Comparison of ENCODE assay signal across 16 cellular contexts in the genomic region with DNA sequence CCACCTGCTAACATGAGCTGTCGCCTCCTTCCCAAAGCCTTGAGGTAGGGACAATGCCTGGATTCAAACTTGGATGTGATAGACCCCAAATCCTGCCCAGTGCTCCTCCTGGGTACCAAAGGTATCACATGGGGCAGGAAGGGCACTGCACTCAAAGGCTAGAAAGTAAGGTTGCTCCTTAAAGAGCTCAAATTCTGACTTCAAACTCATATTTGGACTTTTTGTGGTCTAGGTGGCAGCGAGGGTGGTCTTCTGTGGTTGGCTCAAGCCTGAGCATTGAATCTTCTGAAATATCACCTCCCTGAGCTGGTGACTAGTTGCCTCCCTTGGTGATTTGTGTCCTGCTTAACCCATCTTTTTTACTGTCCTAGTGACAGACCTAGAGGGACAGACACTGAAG. TPM values are rescaled to one million over a fixed set of nuclear protein-coding genes. Genes with fewer than 3 reads are reported as not detected.
A peak's percentile ranks its signal among the peaks of the same experiment; 100 is the strongest.
DNase-seq lines count a peak whose midpoint lies in the region; ATAC-seq and TF ChIP-seq lines count a peak whose summit lies in the region.
"Had no signal": no experiment of that assay in that cellular context is flagged by ENCODE, and none has a peak within 500 bp of the region (broad histone marks: within the 10 kb centered on the region; RNA-seq: fewer than 3 reads in every experiment).

No MANE protein-coding gene starts in this region.

- H3K27me3 Mint-ChIP-seq in activated naive CD8-positive, alpha-beta T cell treated with anti-CD3 and anti-CD28 coated beads, Interleukin-2, amount 50 U/mL, for 24 hours: no peaks in the 10 kb centered on the region
- H3K27me3 Mint-ChIP-seq in activated naive CD8-positive, alpha-beta T cell treated with anti-CD3 and anti-CD28 coated beads for 36 hours: no peaks in the 10 kb centered on the region
- H3K27me3 Mint-ChIP-seq in endodermal cell (ENCODE audit: insufficient read depth) (peaks cover 2% of the 10 kb centered on the region), type B pancreatic cell (peaks cover 16% of the 10 kb centered on the region)
- H3K27me3 Mint-ChIP-seq: CD4-positive, alpha-beta memory T cell had no signal

- no peak for TF ChIP-seq CTCF in endodermal cell (conservative IDR thresholded peaks at IDR 0.05)
- no peak for TF ChIP-seq CTCF in type B pancreatic cell (conservative IDR thresholded peaks at IDR 0.05)

- H3K27me3 ChIP-seq in endodermal cell (ENCODE audit: control insufficient read depth, insufficient read depth, low read length, poor library complexity, severe bottlenecking): no peaks in the 10 kb centered on the region
- H3K27me3 ChIP-seq: BE2C had no signal

- DNase-seq in activated naive CD8-positive, alpha-beta T cell treated with anti-CD3 and anti-CD28 coated beads, Interleukin-2, amount 50 U/mL, for 24 hours: no peak
- DNase-seq in activated naive CD8-positive, alpha-beta T cell treated with anti-CD3 and anti-CD28 coated beads for 36 hours: no peak
- peak; percentile 28 for DNase-seq in endodermal cell
- peak; percentile 24 for DNase-seq in type B pancreatic cell (ENCODE audit: extremely low spot score, unreplicated experiment)
- no peak for DNase-seq in NCI-H2107 treated with DMSO at 0.1 percent for 48 hours (lab: John Stamatoyannopoulos, UW; ENCODE audit: unreplicated experiment)
- DNase-seq: BE2C; CD4-positive, alpha-beta memory T cell; DND-41; GDM1 had no signal

- H3K4me3 ChIP-seq in endodermal cell (ENCODE audit: low read length): no peak overlapping the region
- H3K4me3 ChIP-seq: A549 had no signal

- H3K4me3 Mint-ChIP-seq in activated naive CD8-positive, alpha-beta T cell treated with anti-CD3 and anti-CD28 coated beads, Interleukin-2, amount 50 U/mL, for 24 hours: no peak overlapping the region
- no peak overlapping the region for H3K4me3 Mint-ChIP-seq in activated naive CD8-positive, alpha-beta T cell treated with anti-CD3 and anti-CD28 coated beads for 36 hours
- H3K4me3 Mint-ChIP-seq in endodermal cell: no peak overlapping the region
- H3K4me3 Mint-ChIP-seq in type B pancreatic cell: no peak overlapping the region
- H3K4me3 Mint-ChIP-seq: CD4-positive, alpha-beta memory T cell had no signal

- no peak overlapping the region for H3K9ac ChIP-seq in endodermal cell (ENCODE audit: extremely low read depth, low read length, poor library complexity, severe bottlenecking)

- H3K9me3 ChIP-seq in endodermal cell (ENCODE audit: control insufficient read depth, low read length): no peaks in the 10 kb centered on the region
- H3K9me3 ChIP-seq: A549, BE2C had no signal

- no peak overlapping the region for H3K27ac Mint-ChIP-seq in activated naive CD8-positive, alpha-beta T cell treated with anti-CD3 and anti-CD28 coated beads, Interleukin-2, amount 50 U/mL, for 24 hours
- H3K27ac Mint-ChIP-seq in activated naive CD8-positive, alpha-beta T cell treated with anti-CD3 and anti-CD28 coated beads for 36 hours: no peak overlapping the region
- H3K27ac Mint-ChIP-seq in endodermal cell (no peak overlapping the region), type B pancreatic cell (no peak overlapping the region)
- H3K27ac Mint-ChIP-seq: CD4-positive, alpha-beta memory T cell had no signal

- no peaks in the 10 kb centered on the region for H3K9me3 Mint-ChIP-seq in activated naive CD8-positive, alpha-beta T cell treated with anti-CD3 and anti-CD28 coated beads, Interleukin-2, amount 50 U/mL, for 24 hours
- no peaks in the 10 kb centered on the region for H3K9me3 Mint-ChIP-seq in activated naive CD8-positive, alpha-beta T cell treated with anti-CD3 and anti-CD28 coated beads for 36 hours
- no peaks in the 10 kb centered on the region for H3K9me3 Mint-ChIP-seq in endodermal cell
- no peaks in the 10 kb centered on the region for H3K9me3 Mint-ChIP-seq in type B pancreatic cell
- H3K9me3 Mint-ChIP-seq: CD4-positive, alpha-beta memory T cell had no signal

- H3K36me3 ChIP-seq in endodermal cell (ENCODE audit: control insufficient read depth, insufficient read depth, low read length): no peaks in the 10 kb centered on the region
- H3K36me3 ChIP-seq: BE2C had no signal

- WGBS in endodermal cell (ENCODE audit: insufficient coverage in 1 of 2, insufficient read length in 1 of 2), 2 experiments: 90 to 100% methylated on average over 2 of the region's 2 CpGs

- H3K4me1 ChIP-seq in endodermal cell (ENCODE audit: control insufficient read depth, insufficient read depth, low read length): peaks cover 4% of the 10 kb centered on the region
- H3K4me1 ChIP-seq: BE2C had no signal

- peaks cover 9% of the 10 kb centered on the region for H3K4me1 Mint-ChIP-seq in activated naive CD8-positive, alpha-beta T cell treated with anti-CD3 and anti-CD28 coated beads, Interleukin-2, amount 50 U/mL, for 24 hours
- peaks cover 20% of the 10 kb centered on the region for H3K4me1 Mint-ChIP-seq in activated naive CD8-positive, alpha-beta T cell treated with anti-CD3 and anti-CD28 coated beads for 36 hours
- H3K4me1 Mint-ChIP-seq in endodermal cell (peaks cover 16% of the 10 kb centered on the region), type B pancreatic cell (ENCODE audit: unreplicated experiment) (peaks cover 10% of the 10 kb centered on the region)

- ATAC-seq in activated naive CD8-positive, alpha-beta T cell treated with anti-CD3 and anti-CD28 coated beads, Interleukin-2, amount 50 U/mL, for 24 hours: peak; percentile 37
- ATAC-seq in HG02870 (IDR thresholded peaks at IDR 0.05; ENCODE audit: unreplicated experiment): peak; percentile 2
- no peak for ATAC-seq in HG03439 (IDR thresholded peaks at IDR 0.05; ENCODE audit: unreplicated experiment)
- ATAC-seq: A549, HCT116 had no signal

- H3K36me3 Mint-ChIP-seq in activated naive CD8-positive, alpha-beta T cell treated with anti-CD3 and anti-CD28 coated beads, Interleukin-2, amount 50 U/mL, for 24 hours (ENCODE audit: low read depth): no peaks in the 10 kb centered on the region
- no peaks in the 10 kb centered on the region for H3K36me3 Mint-ChIP-seq in activated naive CD8-positive, alpha-beta T cell treated with anti-CD3 and anti-CD28 coated beads for 36 hours
- no peaks in the 10 kb centered on the region for H3K36me3 Mint-ChIP-seq in endodermal cell (ENCODE audit: low read depth)
- H3K36me3 Mint-ChIP-seq in type B pancreatic cell: no peaks in the 10 kb centered on the region
- H3K36me3 Mint-ChIP-seq: CD4-positive, alpha-beta memory T cell had no signal

- H3K27ac ChIP-seq in endodermal cell (ENCODE audit: low read depth, low read length): no peak overlapping the region
- H3K27ac ChIP-seq: A549, C4-2B had no signal

RNA-seq across cellular contexts. Expression of a gene that starts 8.3 kb away (rescaled TPM):
- total RNA-seq in activated naive CD8-positive, alpha-beta T cell treated with anti-CD3 and anti-CD28 coated beads for 36 hours: under 1 TPM; 0.35 to 0.68 TPM
- 1 to 10 TPM in 1 of 2 donors, under 1 TPM in 1; 0.73 to 1.6 TPM for total RNA-seq in endodermal cell
- polyA plus RNA-seq in endodermal cell (2013, experiment 1 of 2): 2.6 TPM
- polyA plus RNA-seq in endodermal cell (2013, experiment 2 of 2): 4.6 TPM
- 10.5 and 19.3 TPM in 2 replicates for total RNA-seq in type B pancreatic cell (ENCODE audit: low replicate concordance)

RNA-seq across cellular contexts. Expression of a gene that starts 12.5 kb away (rescaled TPM):
- total RNA-seq in activated naive CD8-positive, alpha-beta T cell treated with anti-CD3 and anti-CD28 coated beads for 36 hours: 1 to 10 TPM; 1.1 to 1.3 TPM
- total RNA-seq in endodermal cell (1 to 10 TPM; 2.6 to 3.4 TPM), type B pancreatic cell (ENCODE audit: low replicate concordance) (24.5 and 43.0 TPM in 2 replicates)
- polyA plus RNA-seq in endodermal cell (2013, experiment 1 of 2): 6.4 TPM
- polyA plus RNA-seq in endodermal cell (2013, experiment 2 of 2): 4.8 TPM

RNA-seq across cellular contexts. Expression of a gene that starts 34.6 kb away (rescaled TPM):
- total RNA-seq in activated naive CD8-positive, alpha-beta T cell treated with anti-CD3 and anti-CD28 coated beads for 36 hours: not detected
- total RNA-seq in endodermal cell (not detected), type B pancreatic cell (ENCODE audit: low replicate concordance) (not detected in 2 replicates)
- polyA plus RNA-seq in endodermal cell (2013, experiment 1 of 2): not detected
- not detected for polyA plus RNA-seq in endodermal cell (2013, experiment 2 of 2)
- total RNA-seq: CD4-positive, alpha-beta memory T cell; HT1080 had no signal
- polyA plus RNA-seq: A549; AG04450; CD4-positive, alpha-beta memory T cell had no signal

Comparison
In these comparisons a context has a peak if more than half of its experiments do, and no peak if none do; other contexts are left out.
1. DNase-seq: peak in endodermal cell (single experiment) and type B pancreatic cell (single experiment); none in activated naive CD8-positive, alpha-beta T cell treated with anti-CD3 and anti-CD28 coated beads, Interleukin-2, amount 50 U/mL, for 24 hours (single experiment), activated naive CD8-positive, alpha-beta T cell treated with anti-CD3 and anti-CD28 coated beads for 36 hours (single experiment) and NCI-H2107 treated with DMSO at 0.1 percent for 48 hours (single experiment).